Comparison of ENCODE assay signal across 7 cellular contexts in the genomic region with DNA sequence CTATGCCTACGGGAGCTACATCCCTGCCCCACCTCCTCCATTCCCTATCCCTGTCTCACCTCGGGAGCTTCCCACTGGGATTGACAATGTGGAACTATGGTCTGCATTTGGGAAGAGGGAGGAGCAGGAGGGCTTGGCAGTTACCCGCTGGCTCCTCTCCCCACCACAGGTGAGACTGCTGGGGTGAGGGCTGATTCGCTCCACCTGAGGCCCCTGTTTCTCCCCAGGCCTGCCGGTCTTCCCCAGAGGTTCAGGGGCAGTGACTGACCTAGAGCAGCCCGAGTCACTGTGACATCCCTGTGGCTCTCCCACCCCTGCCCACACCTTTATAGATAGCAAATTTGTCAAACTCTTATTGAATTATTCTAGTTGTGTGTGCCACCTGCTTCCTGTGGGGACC.
"Had no signal": no experiment of that assay in that cellular context is flagged by ENCODE, and none has a peak within 500 bp of the region (broad histone marks: within the 10 kb centered on the region; RNA-seq: fewer than 3 reads in every experiment).

No MANE protein-coding gene starts in this region.

- H3K27ac ChIP-seq: HL-60 had no signal

- ATAC-seq: GM23338, HCT116, HepG2 had no signal

- H3K27me3 Mint-ChIP-seq: IgD-negative memory B cell had no signal

- H2AFZ ChIP-seq: GM23338 had no signal

- H3K9me3 ChIP-seq: HAP-1 had no signal

- H3K4me1 ChIP-seq: HAP-1 had no signal

- DNase-seq: HFFc6 had no signal

- H3K36me3 ChIP-seq: HAP-1 had no signal

- H3K4me3 ChIP-seq: GM23338, HAP-1 had no signal

- H3K4me3 Mint-ChIP-seq: GM23338, HFFc6, IgD-negative memory B cell had no signal

- H3K27ac Mint-ChIP-seq: GM23338, HFFc6, IgD-negative memory B cell had no signal

- H3K4me1 Mint-ChIP-seq: GM23338, IgD-negative memory B cell had no signal

- H3K4me2 ChIP-seq: GM23338 had no signal
